In the genomic region with DNA sequence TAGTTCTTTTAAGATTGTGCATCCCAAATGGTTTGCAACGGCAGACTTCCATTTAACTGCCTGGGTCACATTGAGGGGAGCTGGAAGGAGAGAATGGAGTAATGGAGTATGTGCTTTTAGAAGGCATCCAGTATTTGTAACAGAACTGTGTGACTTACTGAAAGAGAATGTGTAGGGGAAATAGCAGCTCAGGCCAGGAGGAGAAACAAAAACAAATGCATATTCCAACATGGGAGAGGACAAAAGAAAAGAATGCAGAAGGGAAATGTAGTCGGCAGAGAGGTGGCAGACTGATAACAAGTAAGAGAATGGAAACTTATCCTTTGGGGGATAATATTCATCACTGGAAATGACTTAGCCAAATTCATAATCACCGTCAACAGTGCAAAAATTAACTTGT, we compare ENCODE assay signal across 33 cellular contexts.
DNase-seq lines count a peak whose midpoint lies in the region; ATAC-seq, FAIRE-seq and TF ChIP-seq lines count a peak whose summit lies in the region.
"Had no signal": no experiment of that assay in that cellular context is flagged by ENCODE, and none has a peak within 500 bp of the region (broad histone marks: within the 10 kb centered on the region; RNA-seq: fewer than 3 reads in every experiment).

No MANE protein-coding gene starts in this region.

- TF ChIP-seq POLR2A in H1 (IDR thresholded peaks at IDR 0.05; ENCODE audit: control extremely low read depth in 1 of 2, low read depth in 2 of 2, low read length in 2 of 2) = no peak

- peak overlapping the region; percentile 80; the same call in 1 of the 2 replicates for H2BK5ac ChIP-seq in H1 (ENCODE audit: low read depth, low read length)

- H3K9me3 ChIP-seq in H1 (ENCODE audit: insufficient read depth in 2 of 2, low read depth in 1 of 2, low read length in 1 of 2) (peaks cover 3 to 6% of the 10 kb centered on the region in 2 experiments; a peak in 2 of 4 replicates), iPS DF 6.9 (ENCODE audit: control insufficient read depth, insufficient read depth, low read length) (no peaks in the 10 kb centered on the region), WERI-Rb-1 (ENCODE audit: severe bottlenecking) (no peaks in the 10 kb centered on the region)
- H3K9me3 ChIP-seq: BE2C had no signal

- TF ChIP-seq CTCF in AG10803 (conservative IDR thresholded peaks at IDR 0.05; ENCODE audit: low read length) (no peak), H1 (IDR thresholded peaks at IDR 0.05; ENCODE audit: control extremely low read depth in 1 of 3, insufficient read depth in 1 of 3, low read depth in 1 of 3, low read length in 3 of 3) (no peak), WERI-Rb-1 (IDR thresholded peaks at IDR 0.05; ENCODE audit: low read depth, low read length) (no peak)

- H2BK120ac ChIP-seq in H1 (replicated peaks; ENCODE audit: low read depth, low read length) = no peak overlapping the region

- no peaks in the 10 kb centered on the region for H4K20me1 ChIP-seq in H1 (replicated peaks in 1 of 2; ENCODE audit: control insufficient read depth in 1 of 2, insufficient read depth in 2 of 2, low read length in 2 of 2)

- POLR2A ChIA-PET in H1 (lab: Charles Lee; ENCODE audit: partially characterized antibody) = no interaction called here

- H2BK20ac ChIP-seq in H1 (ENCODE audit: low read length) = no peak overlapping the region

- DNase-seq in AG10803 (ENCODE audit: low read depth) = peak; percentile 3
- DNase-seq in NCI-H226 = peak; percentile 2
- no peak for DNase-seq in H1 (ENCODE audit: low read depth in 1 of 2, low spot score in 2 of 2)
- DNase-seq in iPS DF 6.9 (ENCODE audit: low read depth, low spot score) = peak; percentile 13
- DNase-seq in WERI-Rb-1 = no peak
- DNase-seq in medulla oblongata (ENCODE audit: extremely low spot score) = no peak
- DNase-seq in dedifferentiated amniotic fluid mesenchymal stem cell (ENCODE audit: extremely low spot score) = no peak
- no peak for DNase-seq in stimulated activated naive B cell treated with anti-CD40 and anti-IgM and Interleukin-4, amounts not matched to agents 10 μg/mL and 1 μg/mL and 100 μg/mL, for 72 hours
- DNase-seq: activated CD4-positive, alpha-beta T cell treated with anti-CD3 and anti-CD28 coated beads, Interleukin-2, amount 50 U/mL, for 1 hour; aorta; BE2C; cerebellar nuclear complex; DMS153; effector CD8-positive, alpha-beta T cell; GOT3; left lung; naive B cell; NCI-H1092; NCI-H187 treated with DMSO at 0.1 percent for 48 hours; NCI-H774; spleen; stimulated activated CD4-positive, alpha-beta T cell treated with anti-CD3 and anti-CD28 coated beads, Interleukin-2, amount 100 ng/mL, for 48 hours; upper lobe of right lung had no signal

- no peak overlapping the region for H3K27ac Mint-ChIP-seq in stimulated activated naive B cell treated with anti-CD40 and anti-IgM and Interleukin-4, amounts not matched to agents 10 μg/mL and 1 μg/mL and 100 μg/mL, for 72 hours
- H3K27ac Mint-ChIP-seq: activated naive CD4-positive, alpha-beta T cell treated with anti-CD3 and anti-CD28 coated beads, Interleukin-2, amount 50 U/mL, for 24 hours; activated T-helper 1 cell treated with anti-CD3 and anti-CD28 coated beads, Interleukin-12 subunit alpha, Interleukin-12 subunit beta, Interleukin-2, Interleukin-4 antibody, amounts not matched to agents 30 ng/mL and 10 ng/mL and 1 ng/mL, durations not matched to agents 14 hours and 24 hours and 36 hours; naive B cell; stimulated activated effector memory CD8-positive, alpha-beta T cell treated with anti-CD3 and anti-CD28 coated beads, Interleukin-12 subunit alpha, Interleukin-12 subunit beta, amount 100 ng/mL, for 72 hours; T-helper 2 cell treated with Interferon-gamma antibody and Interleukin-4, amounts not matched to agents 5 μg/mL and 100 μg/mL, for 36 hours had no signal

- no peak overlapping the region for H3K4me3 ChIP-seq in AG10803 (ENCODE audit: low read length)
- no peak overlapping the region for H3K4me3 ChIP-seq in H1 (ENCODE audit: extremely low read depth in 1 of 4, insufficient read depth in 2 of 4, low read depth in 3 of 4, low read length in 4 of 4)
- H3K4me3 ChIP-seq in iPS DF 6.9 (ENCODE audit: low read length) = no peak overlapping the region
- H3K4me3 ChIP-seq in WERI-Rb-1 (ENCODE audit: low read depth, low read length) = no peak overlapping the region
- H3K4me3 ChIP-seq: esophagus muscularis mucosa, left lung, right atrium auricular region, spleen, upper lobe of right lung had no signal

- no peak overlapping the region for H3K56ac ChIP-seq in H1 (replicated peaks; ENCODE audit: insufficient read length, low read depth, low read length)

- WGBS in H1 (ENCODE audit: extremely low coverage in 1 of 2, insufficient coverage in 1 of 2, insufficient read length in 1 of 2, insufficient replicate concordance in 2 of 2, low coverage in 1 of 2, low lambda C conversion rate in 2 of 2, missing lambda C conversion rate in 1 of 2), 2 experiments = 65% methylated on average over 3 of the region's 3 CpGs; no CpG with 5 or more reads in 1 of the 2 experiments
- no CpG with 5 or more reads among the region's 3 CpGs for WGBS in iPS DF 6.9 (ENCODE audit: insufficient coverage, insufficient read length)

- TF ChIP-seq RAD21 in H1 (IDR thresholded peaks at IDR 0.05 in 1 of 2, conservative IDR thresholded peaks at IDR 0.05 in 1 of 2; ENCODE audit: low read depth in 2 of 2, low read length in 2 of 2) = no peak

- H3K4ac ChIP-seq in H1 (replicated peaks; ENCODE audit: insufficient read length, low read depth, low read length) = no peak overlapping the region

- no peak for TF ChIP-seq EP300 in H1 (IDR thresholded peaks at IDR 0.05; ENCODE audit: borderline replicate concordance in 1 of 2, low read depth in 2 of 2, low read length in 2 of 2)

- H3K4me1 Mint-ChIP-seq in stimulated activated naive B cell treated with anti-CD40 and anti-IgM and Interleukin-4, amounts not matched to agents 10 μg/mL and 1 μg/mL and 100 μg/mL, for 72 hours = no peaks in the 10 kb centered on the region
- H3K4me1 Mint-ChIP-seq: activated naive CD4-positive, alpha-beta T cell treated with anti-CD3 and anti-CD28 coated beads, Interleukin-2, amount 50 U/mL, for 24 hours; naive B cell; stimulated activated effector memory CD8-positive, alpha-beta T cell treated with anti-CD3 and anti-CD28 coated beads, Interleukin-12 subunit alpha, Interleukin-12 subunit beta, amount 100 ng/mL, for 72 hours had no signal

- H2AK5ac ChIP-seq in H1 (ENCODE audit: low read depth, low read length) = no peak overlapping the region

- peaks cover 17 to 19% of the 10 kb centered on the region in 2 donors for H3K9me3 Mint-ChIP-seq in stimulated activated naive B cell treated with anti-CD40 and anti-IgM and Interleukin-4, amounts not matched to agents 10 μg/mL and 1 μg/mL and 100 μg/mL, for 72 hours

- H3K27me3 ChIP-seq in H1 (replicated peaks in 1 of 4; ENCODE audit: control insufficient read depth in 3 of 4, extremely low read depth in 1 of 4, insufficient read depth in 3 of 4, low read length in 3 of 4) (no peaks in the 10 kb centered on the region), iPS DF 6.9 (ENCODE audit: control insufficient read depth, insufficient read depth, low read length) (no peaks in the 10 kb centered on the region), WERI-Rb-1 (ENCODE audit: insufficient read depth, low read depth, severe bottlenecking) (no peaks in the 10 kb centered on the region)
- H3K27me3 ChIP-seq: BE2C, esophagus muscularis mucosa, left lung, right atrium auricular region, spleen, upper lobe of right lung had no signal

- H3K14ac ChIP-seq in H1 (ENCODE audit: insufficient read length) = no peak overlapping the region

- FAIRE-seq in H1 (lab: Jason Lieb, UNC) = peak; percentile 36
- FAIRE-seq: A204.1, G401.6 had no signal

- H3K27ac ChIP-seq in H1 (ENCODE audit: low read depth, low read length) (no peak overlapping the region), iPS DF 6.9 (ENCODE audit: low read length) (no peak overlapping the region), WERI-Rb-1 (no peak overlapping the region)
- H3K27ac ChIP-seq: esophagus muscularis mucosa, left lung, right atrium auricular region, spleen, upper lobe of right lung, VCaP had no signal

- peak overlapping the region; percentile 13 to 53; a peak in 2 of 4 replicates for H3K4me2 ChIP-seq in H1 (ENCODE audit: insufficient read depth in 1 of 2, low read depth in 2 of 2, low read length in 2 of 2)

- H2BK12ac ChIP-seq in H1 (ENCODE audit: low read depth, low read length) = no peak overlapping the region

- H3K4me3 Mint-ChIP-seq in stimulated activated naive B cell treated with anti-CD40 and anti-IgM and Interleukin-4, amounts not matched to agents 10 μg/mL and 1 μg/mL and 100 μg/mL, for 72 hours = no peak overlapping the region
- H3K4me3 Mint-ChIP-seq: activated naive CD4-positive, alpha-beta T cell treated with anti-CD3 and anti-CD28 coated beads, Interleukin-2, amount 50 U/mL, for 24 hours; activated T-helper 1 cell treated with anti-CD3 and anti-CD28 coated beads, Interleukin-12 subunit alpha, Interleukin-12 subunit beta, Interleukin-2, Interleukin-4 antibody, amounts not matched to agents 30 ng/mL and 10 ng/mL and 1 ng/mL, durations not matched to agents 14 hours and 24 hours and 36 hours; naive B cell; stimulated activated effector memory CD8-positive, alpha-beta T cell treated with anti-CD3 and anti-CD28 coated beads, Interleukin-12 subunit alpha, Interleukin-12 subunit beta, amount 100 ng/mL, for 72 hours; T-helper 2 cell treated with Interferon-gamma antibody and Interleukin-4, amounts not matched to agents 5 μg/mL and 100 μg/mL, for 36 hours had no signal

- H3K27me3 Mint-ChIP-seq in stimulated activated naive B cell treated with anti-CD40 and anti-IgM and Interleukin-4, amounts not matched to agents 10 μg/mL and 1 μg/mL and 100 μg/mL, for 72 hours = no peaks in the 10 kb centered on the region
- H3K27me3 Mint-ChIP-seq: naive B cell had no signal

- H3K18ac ChIP-seq in H1 (ENCODE audit: extremely low read depth, low read length) = 0 out of 2 replicates have a peak overlapping the region, but pooled peaks have one; percentile 83

- H3K9ac ChIP-seq in H1 (replicated peaks in 1 of 4; ENCODE audit: extremely low read depth in 1 of 4, low read depth in 3 of 4, low read length in 3 of 4) = no peak overlapping the region

- H3K36me3 ChIP-seq in H1 (ENCODE audit: control insufficient read depth in 2 of 4, insufficient read depth in 4 of 4, low read length in 3 of 4) (no peaks in the 10 kb centered on the region), iPS DF 6.9 (ENCODE audit: control insufficient read depth, insufficient read depth, low read length) (no peaks in the 10 kb centered on the region), WERI-Rb-1 (no peaks in the 10 kb centered on the region)
- H3K36me3 ChIP-seq: BE2C, esophagus muscularis mucosa, left lung, right atrium auricular region, spleen, upper lobe of right lung had no signal

- no peaks in the 10 kb centered on the region for H3K79me1 ChIP-seq in H1 (ENCODE audit: low read depth, low read length)

- no peak overlapping the region for H2AFZ ChIP-seq in H1 (ENCODE audit: low read length)

- H3K23me2 ChIP-seq in H1 (ENCODE audit: low read depth, low read length) = no peaks in the 10 kb centered on the region; the same call in 1 of the 2 replicates

- H3K36me3 Mint-ChIP-seq in stimulated activated naive B cell treated with anti-CD40 and anti-IgM and Interleukin-4, amounts not matched to agents 10 μg/mL and 1 μg/mL and 100 μg/mL, for 72 hours = peaks cover 1 to 5% of the 10 kb centered on the region in 2 donors
- H3K36me3 Mint-ChIP-seq: stimulated activated effector memory CD8-positive, alpha-beta T cell treated with anti-CD3 and anti-CD28 coated beads, Interleukin-12 subunit alpha, Interleukin-12 subunit beta, amount 100 ng/mL, for 72 hours had no signal

- ATAC-seq in stimulated activated naive B cell treated with anti-CD40 and anti-IgM and Interleukin-4, amounts not matched to agents 10 μg/mL and 1 μg/mL and 100 μg/mL, for 72 hours (replicated peaks) = no peak
- ATAC-seq: left lung; SK-N-SH treated with all-trans-retinoic acid at 6 μM for 48 hours; stimulated activated effector memory CD8-positive, alpha-beta T cell treated with anti-CD3 and anti-CD28 coated beads, Interleukin-12 subunit alpha, Interleukin-12 subunit beta, amount 100 ng/mL, for 72 hours; upper lobe of right lung had no signal

- CTCF ChIA-PET in H1 (lab: Charles Lee; ENCODE audit: partially characterized antibody) = interaction anchor here (0.6 kb wide), 1 partner anchor 631 kb away, joined by 3 read pairs; no protein-coding TSS in a partner anchor

- H2BK15ac ChIP-seq in H1 (ENCODE audit: low read length) = no peak overlapping the region

- no peak overlapping the region for H4K91ac ChIP-seq in H1 (replicated peaks; ENCODE audit: insufficient read length, low read length)

- H4K5ac ChIP-seq in H1 (ENCODE audit: insufficient read length, low read depth, low read length) = no peak overlapping the region

- no peaks in the 10 kb centered on the region for H3K79me2 ChIP-seq in H1 (ENCODE audit: control insufficient read depth in 1 of 2, insufficient read depth in 2 of 2, low read length in 2 of 2)

- H3K23ac ChIP-seq in H1 (ENCODE audit: insufficient read length) = no peak overlapping the region

- no peak overlapping the region for H4K8ac ChIP-seq in H1 (ENCODE audit: extremely low read depth, insufficient read depth, low read length)

- H3K4me1 ChIP-seq in H1 (replicated peaks in 1 of 4; ENCODE audit: control insufficient read depth in 3 of 4, insufficient read depth in 4 of 4, low read length in 3 of 4) = peaks cover 0 to 5% (median 0%) of the 10 kb centered on the region in 4 experiments; a peak in 5 of 7 replicates
- no peaks in the 10 kb centered on the region for H3K4me1 ChIP-seq in iPS DF 6.9 (ENCODE audit: control insufficient read depth, insufficient read depth, low read length)
- H3K4me1 ChIP-seq: BE2C, esophagus muscularis mucosa, left lung, right atrium auricular region, spleen, upper lobe of right lung had no signal

Comparison
In these comparisons a context has a peak if more than half of its experiments do, and no peak if none do; other contexts are left out.
1. DNase-seq: peak in AG10803 (single experiment), NCI-H226 (single experiment) and iPS DF 6.9 (single experiment); none in H1 (0 of 2), WERI-Rb-1 (single experiment), medulla oblongata (single experiment), dedifferentiated amniotic fluid mesenchymal stem cell (single experiment) and stimulated activated naive B cell treated with anti-CD40 and anti-IgM and Interleukin-4, amounts not matched to agents 10 μg/mL and 1 μg/mL and 100 μg/mL, for 72 hours (single experiment).